ENCODE assay signal across 8 cellular contexts in the genomic region with DNA sequence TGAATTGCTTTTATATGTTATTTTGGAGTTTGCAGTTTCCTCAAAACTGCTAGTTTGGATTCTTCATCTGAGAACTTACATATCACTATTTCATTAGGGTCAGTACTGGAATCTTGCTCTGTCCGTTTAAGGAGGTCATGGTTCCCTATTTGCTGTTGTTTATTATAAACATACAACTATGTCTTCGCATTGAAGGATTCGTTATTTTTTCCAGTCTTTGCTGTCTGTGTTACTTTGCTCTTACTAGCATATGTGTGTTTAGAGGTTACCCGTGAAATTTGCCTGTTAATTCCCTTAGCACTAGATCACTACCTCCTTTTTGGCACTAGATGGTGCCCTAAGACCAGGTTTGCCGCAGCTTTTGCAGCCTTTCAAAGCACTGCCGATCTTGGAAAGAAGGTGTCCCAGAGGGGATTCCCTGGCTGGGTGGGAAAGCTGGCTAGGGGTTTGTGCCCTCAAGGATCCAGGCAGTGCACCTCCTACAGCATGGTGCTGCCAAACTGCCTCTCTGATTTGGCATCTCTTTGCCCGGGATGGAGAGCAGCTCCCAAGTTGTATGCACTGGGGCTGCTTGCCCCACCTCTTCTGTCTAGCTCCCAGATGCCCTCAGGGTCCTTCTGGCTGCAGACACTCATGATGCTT.
DNase-seq lines count a peak whose midpoint lies in the region; ATAC-seq, FAIRE-seq and TF ChIP-seq lines count a peak whose summit lies in the region.

No MANE protein-coding gene starts in this region.

- peak; percentile 77 for ATAC-seq in GM21423 (IDR thresholded peaks at IDR 0.05; ENCODE audit: unreplicated experiment)
- ATAC-seq in Panc1: peak; percentile 76; the same call in 1 of the 2 replicates
- peak; percentile 80 for ATAC-seq in omental fat pad (ENCODE audit: low FRiP score)

- peaks cover 10% of the 10 kb centered on the region for H3K4me1 Mint-ChIP-seq in activated T-cell treated with anti-CD3 and anti-CD28 coated beads, Interleukin-2, amount 50 U/mL, for 24 hours (ENCODE audit: low read depth)

- no peaks in the 10 kb centered on the region for H3K36me3 Mint-ChIP-seq in activated T-cell treated with anti-CD3 and anti-CD28 coated beads, Interleukin-2, amount 50 U/mL, for 24 hours (ENCODE audit: low read depth)

- H3K27ac Mint-ChIP-seq in activated T-cell treated with anti-CD3 and anti-CD28 coated beads, Interleukin-2, amount 50 U/mL, for 24 hours: peak overlapping the region; percentile 65

- BruUV-seq in Panc1 (replicated peaks; lab: Mats Ljungman, UMichigan): no TSS peak

- H3K4me3 ChIP-seq in Panc1 (ENCODE audit: low read depth in 2 of 2, low read length in 2 of 2): peak overlapping the region in 1 of 2 experiments; percentile 29; a peak in 2 of 4 replicates
- H3K4me3 ChIP-seq in tibial nerve: peak overlapping the region in 2 of 4 donors; percentile 12 to 27

- no peaks in the 10 kb centered on the region for H3K9me3 ChIP-seq in Panc1 (ENCODE audit: control insufficient read depth, insufficient read depth, low read depth, low read length)
- H3K9me3 ChIP-seq in tibial nerve: peaks cover 0 to 20% (median 5%) of the 10 kb centered on the region in 4 donors

- peak; percentile 48 for FAIRE-seq in HTR-8/SVneo (lab: Jason Lieb, UNC)

- no peak for TF ChIP-seq EP300 in tibial nerve (IDR thresholded peaks at IDR 0.05)

- H3K27me3 Mint-ChIP-seq in activated T-cell treated with anti-CD3 and anti-CD28 coated beads, Interleukin-2, amount 50 U/mL, for 24 hours: no peaks in the 10 kb centered on the region

- POLR2A ChIA-PET in Panc1 (lab: Charles Lee): no interaction called here

- H3K36me3 ChIP-seq in Panc1 (ENCODE audit: control insufficient read depth, insufficient read depth, low read length): no peaks in the 10 kb centered on the region
- no peaks in the 10 kb centered on the region for H3K36me3 ChIP-seq in tibial nerve

- H3K27ac ChIP-seq in Panc1 (ENCODE audit: low read length) (no peak overlapping the region), tibial nerve (no peak overlapping the region)

- no peak for TF ChIP-seq POLR2A in tibial nerve (IDR thresholded peaks at IDR 0.05)

- DNase-seq in DMS53 treated with DMSO at 0.1 percent for 48 hours (lab: John Stamatoyannopoulos, UW; ENCODE audit: unreplicated experiment) (peak; percentile 3), HTR-8/SVneo (ENCODE audit: insufficient read length, low spot score) (peak; percentile 67), Panc1 (ENCODE audit: low read depth, low spot score) (peak; percentile 60), fibroblast of the conjunctiva (ENCODE audit: low read depth) (peak; percentile 51), omental fat pad (ENCODE audit: low spot score) (no peak), tibial nerve (ENCODE audit: low spot score in 2 of 2) (peak in 1 of 2 donors; percentile 23)
- DNase-seq in activated T-cell treated with anti-CD3 and anti-CD28 coated beads, Interleukin-2, amount 50 U/mL, for 24 hours: peak; percentile 77

- in situ Hi-C loops in Panc1 (cut with HindIII; ENCODE audit: low pct_unique_long_range_greater_than_20kb, low sequenced_read_pairs): no loop called here

- CTCF ChIA-PET in Panc1 (lab: Charles Lee): interaction anchor here (0.6 kb wide), 2 partner anchors 221 to 532 kb away, joined by 3 to 5 read pairs; no protein-coding TSS in a partner anchor

- peak; percentile 70 for TF ChIP-seq CTCF in Panc1 (IDR thresholded peaks at IDR 0.05)
- TF ChIP-seq CTCF in omental fat pad (IDR thresholded peaks at IDR 0.05): peak in 1 of 3 donors; percentile 26
- peak; percentile 45 to 74 (median 72) for TF ChIP-seq CTCF in tibial nerve (IDR thresholded peaks at IDR 0.05)

- intact Hi-C loops in Panc1 (cut with micrococcal nuclease; ENCODE audit: unreplicated experiment): loop anchor here (1.0 to 10.0 kb wide), 2 partner anchors 222 to 550 kb away; no protein-coding TSS in a partner anchor

- H3K4me3 Mint-ChIP-seq in activated T-cell treated with anti-CD3 and anti-CD28 coated beads, Interleukin-2, amount 50 U/mL, for 24 hours: peak overlapping the region; percentile 66

- H3K9me3 Mint-ChIP-seq in activated T-cell treated with anti-CD3 and anti-CD28 coated beads, Interleukin-2, amount 50 U/mL, for 24 hours: peaks cover 2% of the 10 kb centered on the region

- H3K4me1 ChIP-seq in Panc1 (ENCODE audit: control insufficient read depth, insufficient read depth, low read length) (no peaks in the 10 kb centered on the region), tibial nerve (no peaks in the 10 kb centered on the region)

- no peaks in the 10 kb centered on the region for H3K27me3 ChIP-seq in Panc1 (ENCODE audit: control insufficient read depth, insufficient read depth, low read length)
- H3K27me3 ChIP-seq in tibial nerve: no peaks in the 10 kb centered on the region

- 16 to 17% methylated on average over 7 of the region's 7 CpGs for WGBS in tibial nerve, 2 donors
